Comparison of ENCODE assay signal across 1 cellular context in genomic region chr17:72666519-72666874, GRCh38.
A peak's percentile ranks its signal among the peaks of the same experiment; 100 is the strongest.
TF ChIP-seq lines count a peak whose summit lies in the region.

No MANE protein-coding gene starts in this region.

TF ChIP-seq in HepG2, 621 proteins besides CTCF, POLR2A, EP300 and RAD21 (continued from another document and continues in another):
- TF ChIP-seq, protein P1, sequence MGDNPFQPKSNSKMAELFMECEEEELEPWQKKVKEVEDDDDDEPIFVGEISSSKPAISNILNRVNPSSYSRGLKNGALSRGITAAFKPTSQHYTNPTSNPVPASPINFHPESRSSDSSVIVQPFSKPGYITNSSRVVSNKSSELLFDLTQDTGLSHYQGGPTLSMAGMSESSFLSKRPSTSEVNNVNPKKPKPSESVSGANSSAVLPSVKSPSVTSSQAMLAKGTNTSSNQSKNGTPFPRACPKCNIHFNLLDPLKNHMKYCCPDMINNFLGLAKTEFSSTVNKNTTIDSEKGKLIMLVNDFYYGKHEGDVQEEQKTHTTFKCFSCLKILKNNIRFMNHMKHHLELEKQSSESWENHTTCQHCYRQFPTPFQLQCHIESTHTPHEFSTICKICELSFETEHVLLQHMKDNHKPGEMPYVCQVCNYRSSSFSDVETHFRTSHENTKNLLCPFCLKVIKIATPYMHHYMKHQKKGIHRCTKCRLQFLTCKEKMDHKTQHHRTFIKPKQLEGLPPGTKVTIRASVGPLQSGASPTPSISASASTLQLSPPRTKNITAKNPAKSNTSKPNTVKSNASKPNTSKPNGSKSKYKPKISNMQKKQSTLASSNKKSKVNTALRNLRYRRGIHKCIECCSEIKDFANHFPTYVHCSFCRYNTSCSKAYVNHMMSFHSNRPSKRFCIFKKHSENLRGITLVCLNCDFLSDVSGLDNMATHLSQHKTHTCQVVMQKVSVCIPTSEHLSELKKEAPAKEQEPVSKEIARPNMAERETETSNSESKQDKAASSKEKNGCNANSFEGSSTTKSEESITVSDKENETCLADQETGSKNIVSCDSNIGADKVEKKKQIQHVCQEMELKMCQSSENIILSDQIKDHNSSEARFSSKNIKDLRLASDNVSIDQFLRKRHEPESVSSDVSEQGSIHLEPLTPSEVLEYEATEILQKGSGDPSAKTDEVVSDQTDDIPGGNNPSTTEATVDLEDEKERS (CRISPR knock-in tag; IDR thresholded peaks at IDR 0.05): 0 out of 2 replicates have a peak, but pooled peaks have one; percentile 40
- TF ChIP-seq PRPF4 (IDR thresholded peaks at IDR 0.05; ENCODE audit: low read depth, low read length, poor library complexity, severe bottlenecking): no peak
- 0 out of 2 replicates have a peak, but pooled peaks have one; percentile 51 for TF ChIP-seq ZNF44 (CRISPR knock-in tag; IDR thresholded peaks at IDR 0.05)
- TF ChIP-seq ZSCAN12 (CRISPR knock-in tag; IDR thresholded peaks at IDR 0.05): no peak
- TF ChIP-seq ZBTB8A (CRISPR knock-in tag; IDR thresholded peaks at IDR 0.05; ENCODE audit: borderline replicate concordance, low read depth): no peak
- TF ChIP-seq, protein P2, sequence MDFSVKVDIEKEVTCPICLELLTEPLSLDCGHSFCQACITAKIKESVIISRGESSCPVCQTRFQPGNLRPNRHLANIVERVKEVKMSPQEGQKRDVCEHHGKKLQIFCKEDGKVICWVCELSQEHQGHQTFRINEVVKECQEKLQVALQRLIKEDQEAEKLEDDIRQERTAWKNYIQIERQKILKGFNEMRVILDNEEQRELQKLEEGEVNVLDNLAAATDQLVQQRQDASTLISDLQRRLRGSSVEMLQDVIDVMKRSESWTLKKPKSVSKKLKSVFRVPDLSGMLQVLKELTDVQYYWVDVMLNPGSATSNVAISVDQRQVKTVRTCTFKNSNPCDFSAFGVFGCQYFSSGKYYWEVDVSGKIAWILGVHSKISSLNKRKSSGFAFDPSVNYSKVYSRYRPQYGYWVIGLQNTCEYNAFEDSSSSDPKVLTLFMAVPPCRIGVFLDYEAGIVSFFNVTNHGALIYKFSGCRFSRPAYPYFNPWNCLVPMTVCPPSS (IDR thresholded peaks at IDR 0.05): no peak
- TF ChIP-seq ATAD3A (CRISPR knock-in tag; IDR thresholded peaks at IDR 0.05): no peak
- no peak for TF ChIP-seq PCBP2 (optimal IDR thresholded peaks at IDR 0.05; ENCODE audit: low read depth, low read length, poor library complexity, severe bottlenecking)
- no peak for TF ChIP-seq SETDB1 (CRISPR knock-in tag; IDR thresholded peaks at IDR 0.05; ENCODE audit: borderline replicate concordance)
- no peak for TF ChIP-seq PRDM10 (CRISPR knock-in tag; IDR thresholded peaks at IDR 0.05; ENCODE audit: low read depth)
- TF ChIP-seq ZNF841 (CRISPR knock-in tag; IDR thresholded peaks at IDR 0.05; ENCODE audit: borderline replicate concordance): no peak
- no peak for TF ChIP-seq ZFP36 (IDR thresholded peaks at IDR 0.05; ENCODE audit: borderline replicate concordance, low read depth, low read length, partially characterized antibody)
- no peak for TF ChIP-seq ZNF710 (CRISPR knock-in tag; IDR thresholded peaks at IDR 0.05; ENCODE audit: borderline replicate concordance)
- peak; percentile 86 for TF ChIP-seq PATZ1 (CRISPR knock-in tag; IDR thresholded peaks at IDR 0.05)
- TF ChIP-seq, protein P3, sequence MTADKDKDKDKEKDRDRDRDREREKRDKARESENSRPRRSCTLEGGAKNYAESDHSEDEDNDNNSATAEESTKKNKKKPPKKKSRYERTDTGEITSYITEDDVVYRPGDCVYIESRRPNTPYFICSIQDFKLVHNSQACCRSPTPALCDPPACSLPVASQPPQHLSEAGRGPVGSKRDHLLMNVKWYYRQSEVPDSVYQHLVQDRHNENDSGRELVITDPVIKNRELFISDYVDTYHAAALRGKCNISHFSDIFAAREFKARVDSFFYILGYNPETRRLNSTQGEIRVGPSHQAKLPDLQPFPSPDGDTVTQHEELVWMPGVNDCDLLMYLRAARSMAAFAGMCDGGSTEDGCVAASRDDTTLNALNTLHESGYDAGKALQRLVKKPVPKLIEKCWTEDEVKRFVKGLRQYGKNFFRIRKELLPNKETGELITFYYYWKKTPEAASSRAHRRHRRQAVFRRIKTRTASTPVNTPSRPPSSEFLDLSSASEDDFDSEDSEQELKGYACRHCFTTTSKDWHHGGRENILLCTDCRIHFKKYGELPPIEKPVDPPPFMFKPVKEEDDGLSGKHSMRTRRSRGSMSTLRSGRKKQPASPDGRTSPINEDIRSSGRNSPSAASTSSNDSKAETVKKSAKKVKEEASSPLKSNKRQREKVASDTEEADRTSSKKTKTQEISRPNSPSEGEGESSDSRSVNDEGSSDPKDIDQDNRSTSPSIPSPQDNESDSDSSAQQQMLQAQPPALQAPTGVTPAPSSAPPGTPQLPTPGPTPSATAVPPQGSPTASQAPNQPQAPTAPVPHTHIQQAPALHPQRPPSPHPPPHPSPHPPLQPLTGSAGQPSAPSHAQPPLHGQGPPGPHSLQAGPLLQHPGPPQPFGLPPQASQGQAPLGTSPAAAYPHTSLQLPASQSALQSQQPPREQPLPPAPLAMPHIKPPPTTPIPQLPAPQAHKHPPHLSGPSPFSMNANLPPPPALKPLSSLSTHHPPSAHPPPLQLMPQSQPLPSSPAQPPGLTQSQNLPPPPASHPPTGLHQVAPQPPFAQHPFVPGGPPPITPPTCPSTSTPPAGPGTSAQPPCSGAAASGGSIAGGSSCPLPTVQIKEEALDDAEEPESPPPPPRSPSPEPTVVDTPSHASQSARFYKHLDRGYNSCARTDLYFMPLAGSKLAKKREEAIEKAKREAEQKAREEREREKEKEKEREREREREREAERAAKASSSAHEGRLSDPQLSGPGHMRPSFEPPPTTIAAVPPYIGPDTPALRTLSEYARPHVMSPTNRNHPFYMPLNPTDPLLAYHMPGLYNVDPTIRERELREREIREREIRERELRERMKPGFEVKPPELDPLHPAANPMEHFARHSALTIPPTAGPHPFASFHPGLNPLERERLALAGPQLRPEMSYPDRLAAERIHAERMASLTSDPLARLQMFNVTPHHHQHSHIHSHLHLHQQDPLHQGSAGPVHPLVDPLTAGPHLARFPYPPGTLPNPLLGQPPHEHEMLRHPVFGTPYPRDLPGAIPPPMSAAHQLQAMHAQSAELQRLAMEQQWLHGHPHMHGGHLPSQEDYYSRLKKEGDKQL (CRISPR knock-in tag; IDR thresholded peaks at IDR 0.05; ENCODE audit: low read depth): no peak
- no peak for TF ChIP-seq HNF1B (CRISPR knock-in tag; IDR thresholded peaks at IDR 0.05)
- TF ChIP-seq ZNF382 (CRISPR knock-in tag; IDR thresholded peaks at IDR 0.05; ENCODE audit: borderline replicate concordance): no peak
- TF ChIP-seq ZNF292 (CRISPR knock-in tag; IDR thresholded peaks at IDR 0.05; ENCODE audit: borderline replicate concordance, low read depth): no peak
- no peak for TF ChIP-seq NONO (IDR thresholded peaks at IDR 0.05)
- TF ChIP-seq NONO (CRISPR knock-in tag; conservative IDR thresholded peaks at IDR 0.05): 0 out of 2 replicates have a peak, but pooled peaks have one; percentile 47
- TF ChIP-seq SALL1 (CRISPR knock-in tag; IDR thresholded peaks at IDR 0.05): peak; percentile 42; the same call in 1 of the 2 replicates
- no peak for TF ChIP-seq ZNF782 (CRISPR knock-in tag; IDR thresholded peaks at IDR 0.05; ENCODE audit: borderline replicate concordance)
- TF ChIP-seq ZNF749 (CRISPR knock-in tag; IDR thresholded peaks at IDR 0.05; ENCODE audit: borderline replicate concordance): no peak
- no peak for TF ChIP-seq FOXA1 (IDR thresholded peaks at IDR 0.05)
- TF ChIP-seq FOXA1 (CRISPR knock-in tag; IDR thresholded peaks at IDR 0.05): no peak
- 0 out of 2 replicates have a peak, but pooled peaks have one; percentile 38 for TF ChIP-seq SKIL (CRISPR knock-in tag; IDR thresholded peaks at IDR 0.05; ENCODE audit: borderline replicate concordance)
- peak; percentile 40; the same call in 1 of the 2 replicates for TF ChIP-seq MIER2 (CRISPR knock-in tag; IDR thresholded peaks at IDR 0.05)
